ENCODE assay signal across 19 cellular contexts in the genomic region with DNA sequence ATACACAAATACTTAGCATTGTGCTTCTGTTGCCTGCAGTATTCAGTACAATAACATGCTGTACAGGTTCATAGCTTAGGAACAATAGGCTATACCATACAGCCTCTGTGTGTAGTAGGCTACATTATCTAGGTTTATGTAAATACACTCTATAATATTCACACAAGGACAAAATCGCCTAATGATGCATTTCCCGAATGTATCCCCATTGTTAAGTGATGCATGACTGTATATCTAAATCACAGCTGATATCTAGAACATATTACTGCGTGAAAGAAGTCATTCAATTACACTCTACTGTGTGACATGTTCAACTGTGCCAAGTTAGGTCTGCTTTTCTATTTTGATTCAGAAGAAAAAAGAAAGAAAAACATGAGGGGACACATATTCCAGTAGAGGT.
DNase-seq lines count a peak whose midpoint lies in the region; ATAC-seq and TF ChIP-seq lines count a peak whose summit lies in the region.
"Had no signal": no experiment of that assay in that cellular context is flagged by ENCODE, and none has a peak within 500 bp of the region (broad histone marks: within the 10 kb centered on the region; RNA-seq: fewer than 3 reads in every experiment).

No MANE protein-coding gene starts in this region.

- DNase-seq in DMS153 (lab: John Stamatoyannopoulos, UW) (peak; percentile 21), DMS153 treated with DMSO at 0.1 percent for 48 hours (lab: John Stamatoyannopoulos, UW; ENCODE audit: unreplicated experiment) (no peak), NCI-H345 (lab: John Stamatoyannopoulos, UW) (peak; percentile 28), dermis blood vessel endothelial cell (peak; percentile 57), osteocyte (ENCODE audit: extremely low spot score, unreplicated experiment) (no peak)
- no peak for DNase-seq in CD8-positive, alpha-beta T cell
- DNase-seq: AML-193; Calu3; CD4-positive, alpha-beta memory T cell; DMS 273 treated with DMSO at 0.1 percent for 48 hours; DMS79; GDM1; H9 had no signal

- H3K36me3 Mint-ChIP-seq in osteocyte (ENCODE audit: unreplicated experiment) = peaks cover 2% of the 10 kb centered on the region
- no peaks in the 10 kb centered on the region for H3K36me3 Mint-ChIP-seq in CD8-positive, alpha-beta T cell
- H3K36me3 Mint-ChIP-seq: CD4-positive, alpha-beta memory T cell; IgD-negative memory B cell had no signal

- H3K9me3 Mint-ChIP-seq in osteocyte (ENCODE audit: unreplicated experiment) = peaks cover 14% of the 10 kb centered on the region
- peaks cover 4% of the 10 kb centered on the region for H3K9me3 Mint-ChIP-seq in CD8-positive, alpha-beta T cell

- no peaks in the 10 kb centered on the region for H3K9me3 ChIP-seq in CD8-positive, alpha-beta T cell (ENCODE audit: low read length)
- H3K9me3 ChIP-seq: A549 had no signal

- peak overlapping the region; percentile 67 for H3K27ac Mint-ChIP-seq in osteocyte (ENCODE audit: unreplicated experiment)
- no peak overlapping the region for H3K27ac Mint-ChIP-seq in CD8-positive, alpha-beta T cell
- H3K27ac Mint-ChIP-seq: CD4-positive, alpha-beta memory T cell; H9; IgD-negative memory B cell had no signal

- H3K27ac ChIP-seq in CD8-positive, alpha-beta T cell (ENCODE audit: low read depth, low read length) = no peak overlapping the region
- H3K27ac ChIP-seq: 22Rv1, A549, C4-2B had no signal

- no peaks in the 10 kb centered on the region for H3K27me3 Mint-ChIP-seq in osteocyte (ENCODE audit: unreplicated experiment)
- no peaks in the 10 kb centered on the region for H3K27me3 Mint-ChIP-seq in CD8-positive, alpha-beta T cell (ENCODE audit: low read depth)
- H3K27me3 Mint-ChIP-seq: CD4-positive, alpha-beta memory T cell; IgD-negative memory B cell had no signal

- POLR2A ChIA-PET in CD8-positive, alpha-beta T cell (lab: Charles Lee) = no interaction called here

- ATAC-seq in CD8-positive, alpha-beta T cell = no peak
- no peak for ATAC-seq in GM21825 (IDR thresholded peaks at IDR 0.05; ENCODE audit: unreplicated experiment)
- ATAC-seq: A549, HepG2 had no signal

- H3K27me3 ChIP-seq in CD8-positive, alpha-beta T cell (ENCODE audit: insufficient read depth, low read length) = no peaks in the 10 kb centered on the region

- no peak overlapping the region for H3K4me3 ChIP-seq in CD8-positive, alpha-beta T cell (ENCODE audit: low read depth, low read length)
- H3K4me3 ChIP-seq: A549 had no signal

- intact Hi-C loops in CD8-positive, alpha-beta T cell (cut with DNase I, micrococcal nuclease) = no loop called here

- H3K4me1 Mint-ChIP-seq in osteocyte (ENCODE audit: unreplicated experiment) = peaks cover 35% of the 10 kb centered on the region
- no peaks in the 10 kb centered on the region for H3K4me1 Mint-ChIP-seq in CD8-positive, alpha-beta T cell (ENCODE audit: low read depth)
- H3K4me1 Mint-ChIP-seq: CD4-positive, alpha-beta memory T cell; IgD-negative memory B cell had no signal

- TF ChIP-seq CTCF in osteocyte (IDR thresholded peaks at IDR 0.05) = no peak
- no peak for TF ChIP-seq CTCF in CD8-positive, alpha-beta T cell (IDR thresholded peaks at IDR 0.05)

- no peaks in the 10 kb centered on the region for H3K36me3 ChIP-seq in CD8-positive, alpha-beta T cell (ENCODE audit: insufficient read depth, low read length)

- CTCF ChIA-PET in CD8-positive, alpha-beta T cell (lab: Charles Lee) = no interaction called here

- no peaks in the 10 kb centered on the region for H3K4me1 ChIP-seq in CD8-positive, alpha-beta T cell (ENCODE audit: insufficient read depth, low read length)

- no peak overlapping the region for H3K4me3 Mint-ChIP-seq in osteocyte (ENCODE audit: unreplicated experiment)
- H3K4me3 Mint-ChIP-seq in CD8-positive, alpha-beta T cell = no peak overlapping the region
- H3K4me3 Mint-ChIP-seq: CD4-positive, alpha-beta memory T cell; H9; IgD-negative memory B cell had no signal

Comparison
In these comparisons a context has a peak if more than half of its experiments do, and no peak if none do; other contexts are left out.
1. DNase-seq: peak in DMS153 (single experiment), NCI-H345 (single experiment) and dermis blood vessel endothelial cell (single experiment); none in DMS153 treated with DMSO at 0.1 percent for 48 hours (single experiment), osteocyte (single experiment) and CD8-positive, alpha-beta T cell (0 of 7).